ENCODE assay signal across 28 cellular contexts in the genomic region with DNA sequence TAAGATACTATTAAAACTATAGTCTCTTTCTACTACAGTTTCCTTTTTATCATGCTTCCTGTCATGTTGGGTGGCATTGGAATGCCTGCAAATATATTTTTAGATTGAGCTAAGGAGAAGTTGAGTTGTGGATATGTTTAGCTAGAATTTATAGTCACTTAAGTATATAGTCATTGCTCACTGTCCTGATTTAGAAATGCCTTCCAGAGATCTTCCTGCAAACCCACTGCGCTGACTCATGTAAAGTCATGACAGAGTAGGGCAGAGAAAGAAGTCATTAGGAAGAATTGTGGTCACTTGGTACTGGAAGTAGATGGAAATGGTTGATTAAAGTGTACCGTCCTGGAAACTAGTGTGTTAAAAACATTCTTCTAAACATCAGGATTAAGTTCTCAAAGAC.
DNase-seq lines count a peak whose midpoint lies in the region; ATAC-seq and TF ChIP-seq lines count a peak whose summit lies in the region.
"Had no signal": no experiment of that assay in that cellular context is flagged by ENCODE, and none has a peak within 500 bp of the region (broad histone marks: within the 10 kb centered on the region; RNA-seq: fewer than 3 reads in every experiment).

No MANE protein-coding gene starts in this region.

- 24% methylated on average over 2 of the region's 2 CpGs for WGBS in smooth muscle cell (ENCODE audit: low lambda C conversion rate)

- H4K20me1 ChIP-seq in smooth muscle cell (ENCODE audit: low read depth) = no peaks in the 10 kb centered on the region

- H3K4me1 ChIP-seq in smooth muscle cell (ENCODE audit: low read depth) = peaks cover 3% of the 10 kb centered on the region
- H3K4me1 ChIP-seq: SJSA1, spleen, testis had no signal

- TF ChIP-seq CTCF in fibroblast of villous mesenchyme (IDR thresholded peaks at IDR 0.05; ENCODE audit: insufficient read depth, low read depth, low read length) = no peak
- TF ChIP-seq CTCF in smooth muscle cell (IDR thresholded peaks at IDR 0.05; ENCODE audit: borderline replicate concordance, insufficient read depth, poor library complexity, severe bottlenecking) = no peak

- H3K27me3 ChIP-seq in smooth muscle cell (ENCODE audit: low read depth) = no peaks in the 10 kb centered on the region
- H3K27me3 ChIP-seq: SJSA1, spleen, testis had no signal

- peak overlapping the region; percentile 59 for H3K27ac ChIP-seq in smooth muscle cell (ENCODE audit: low read depth)
- H3K27ac ChIP-seq: SJSA1, spleen, testis had no signal

- no peaks in the 10 kb centered on the region for H3K79me2 ChIP-seq in smooth muscle cell (ENCODE audit: low read depth)

- no peaks in the 10 kb centered on the region for H3K9me3 ChIP-seq in smooth muscle cell (replicated peaks; ENCODE audit: low read depth)
- H3K9me3 ChIP-seq: testis had no signal

- peak overlapping the region; percentile 28 for H2AFZ ChIP-seq in smooth muscle cell (ENCODE audit: low read depth)

- ATAC-seq in SK-N-SH treated with all-trans-retinoic acid at 6 μM for 48 hours (peak; percentile 84), GM18867 (IDR thresholded peaks at IDR 0.05; ENCODE audit: unreplicated experiment) (no peak), HG03175 (IDR thresholded peaks at IDR 0.05; ENCODE audit: unreplicated experiment) (no peak)
- ATAC-seq: GM12878; right cardiac atrium; stimulated activated naive CD8-positive, alpha-beta T cell treated with anti-CD3 and anti-CD28 coated beads, Interleukin-15, Interleukin-2, amounts not matched to agents 100 U/mL and 50 U/mL, for 24 hours had no signal

- H3K4me2 ChIP-seq in smooth muscle cell = peak overlapping the region; percentile 47

- peak; percentile 9 for DNase-seq in HCEC 1CT
- DNase-seq in fibroblast of villous mesenchyme (ENCODE audit: low read depth) = peak; percentile 1
- no peak for DNase-seq in smooth muscle cell (lab: John Stamatoyannopoulos, UW; ENCODE audit: unreplicated experiment)
- no peak for DNase-seq in inferior parietal cortex (ENCODE audit: extremely low spot score)
- no peak for DNase-seq in medulla oblongata (ENCODE audit: extremely low spot score)
- DNase-seq: activated CD4-positive, alpha-beta T cell treated with anti-CD3 and anti-CD28 coated beads, Interleukin-2, amount 50 U/mL, for 48 hours; activated CD4-positive, CD25-positive, alpha-beta regulatory T cell treated with anti-CD3 and anti-CD28 coated beads, Interleukin-2, amount 50 U/mL, for 72 hours; activated CD8-positive, alpha-beta memory T cell treated with anti-CD3 and anti-CD28 coated beads, Interleukin-2, amount 50 U/mL, for 4 hours; activated naive CD4-positive, alpha-beta T cell treated with Interleukin-2 at 50 U/mL for 16 hours; C1 segment of cervical spinal cord; DND-41; H7; hippocampal formation; mesendoderm; NCI-H146; NCI-H446; NCI-H748 treated with DMSO at 0.1 percent for 48 hours; right cardiac atrium; RPMI8226; spleen; stimulated activated CD4-positive, alpha-beta T cell treated with anti-CD3 and anti-CD28 coated beads, Interleukin-2, amount 100 ng/mL, for 24 hours; stimulated activated naive CD8-positive, alpha-beta T cell treated with anti-CD3 and anti-CD28 coated beads, Interleukin-15, Interleukin-2, amounts not matched to agents 100 U/mL and 50 U/mL, for 24 hours; testis had no signal

- H3K36me3 ChIP-seq in smooth muscle cell (ENCODE audit: low read depth) = no peaks in the 10 kb centered on the region
- H3K36me3 ChIP-seq: SJSA1, spleen had no signal

- no peak overlapping the region for H3K4me3 ChIP-seq in fibroblast of villous mesenchyme (ENCODE audit: low read depth, low read length)
- H3K4me3 ChIP-seq in smooth muscle cell = no peak overlapping the region
- H3K4me3 ChIP-seq: GM12878, SJSA1, spleen, testis had no signal

- H3F3A ChIP-seq in smooth muscle cell (ENCODE audit: low read depth) = no peaks in the 10 kb centered on the region

- H3K9ac ChIP-seq in smooth muscle cell (ENCODE audit: low read depth) = no peak overlapping the region

TF ChIP-seq in SK-N-SH treated with all-trans-retinoic acid at 6 μM for 48 hours, 23 proteins besides CTCF, POLR2A, EP300 and RAD21:
- TF ChIP-seq ZC3H10 (CRISPR knock-in tag; IDR thresholded peaks at IDR 0.05) (0 out of 2 replicates have a peak, but pooled peaks have one; percentile 43), PATZ1 (CRISPR knock-in tag; IDR thresholded peaks at IDR 0.05; ENCODE audit: borderline replicate concordance) (peak; percentile 65; the same call in 1 of the 2 replicates), ZNF565 (CRISPR knock-in tag; conservative IDR thresholded peaks at IDR 0.05; ENCODE audit: low read depth) (no peak), TOX (CRISPR knock-in tag; IDR thresholded peaks at IDR 0.05; ENCODE audit: borderline replicate concordance) (peak; percentile 84; the same call in 1 of the 2 replicates)

Comparison
In these comparisons a context has a peak if more than half of its experiments do, and no peak if none do; other contexts are left out.
1. DNase-seq: peak in HCEC 1CT (single experiment) and fibroblast of villous mesenchyme (single experiment); none in smooth muscle cell (single experiment), inferior parietal cortex (single experiment) and medulla oblongata (single experiment).